In the genomic region with DNA sequence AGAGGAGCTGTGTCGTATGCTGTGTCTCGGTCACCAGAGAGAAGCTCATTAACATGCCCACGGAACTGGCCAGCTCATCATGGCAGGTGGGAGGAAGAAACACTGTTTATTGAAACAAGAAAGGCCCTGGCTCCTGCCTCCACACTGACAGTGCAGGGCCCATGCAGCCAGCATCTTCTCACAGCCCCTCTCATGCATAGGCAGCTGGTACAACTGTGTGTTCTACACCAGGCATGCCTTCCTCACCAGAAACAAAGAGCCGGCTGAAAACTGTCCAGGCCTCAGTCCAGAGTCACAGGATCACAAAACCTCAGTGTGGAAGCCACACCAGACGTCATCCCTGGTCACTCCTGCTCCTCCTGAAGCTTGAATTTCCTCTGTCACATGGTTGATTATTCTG, we compare ENCODE assay signal across 25 cellular contexts.
DNase-seq lines count a peak whose midpoint lies in the region; ATAC-seq and TF ChIP-seq lines count a peak whose summit lies in the region.
"Had no signal": no experiment of that assay in that cellular context is flagged by ENCODE, and none has a peak within 500 bp of the region (broad histone marks: within the 10 kb centered on the region; RNA-seq: fewer than 3 reads in every experiment).

No MANE protein-coding gene starts in this region.

- POLR2A ChIA-PET in HEK293T (lab: Yijun Ruan, JAX), result no interaction called here

- no peak for TF ChIP-seq CTCF in dorsolateral prefrontal cortex (IDR thresholded peaks at IDR 0.05 in 54 of 56, conservative IDR thresholded peaks at IDR 0.05 in 2 of 56; ENCODE audit: low read depth in 1 of 56, partially characterized antibody in 56 of 56)

- CTCF ChIA-PET in HEK293T (lab: Yijun Ruan, JAX), result no interaction called here

- intact Hi-C loops in dorsolateral prefrontal cortex (cut with DNase I), result no loop called here

- no peak overlapping the region for H3K4me3 ChIP-seq in dorsolateral prefrontal cortex
- H3K4me3 ChIP-seq: SJCRH30, stomach had no signal

- in situ Hi-C loops in SK-MEL-5 (cut with HindIII; ENCODE audit: low pct_unique_long_range_greater_than_20kb, low sequenced_read_pairs), result no loop called here

- peak overlapping the region in 50 of 59 donors; percentile 11 to 89 (median 72) for H3K27ac ChIP-seq in dorsolateral prefrontal cortex
- H3K27ac ChIP-seq: SJCRH30, stomach had no signal

- ATAC-seq in HG03439 (IDR thresholded peaks at IDR 0.05; ENCODE audit: unreplicated experiment), result no peak
- ATAC-seq: activated CD4-positive, CD25-positive, alpha-beta regulatory T cell treated with anti-CD3 and anti-CD28 coated beads, Interleukin-2, amount 50 U/mL, for 24 hours; activated naive CD8-positive, alpha-beta T cell treated with anti-CD3 and anti-CD28 coated beads, Interleukin-2, amount 50 U/mL, for 24 hours; left ventricle myocardium superior; natural killer cell treated with Interleukin-12 subunit alpha and Interleukin-12 subunit beta and Interleukin-15 and Interleukin-18, amount 100 ng/mL, for 72 hours; T-cell had no signal

- peak; percentile 86 for DNase-seq in SK-MEL-5 (ENCODE audit: low read depth, low spot score)
- peak in 9 of 10 donors; percentile 27 to 76 (median 63) for DNase-seq in dorsolateral prefrontal cortex
- peak; percentile 71 for DNase-seq in inferior parietal cortex (ENCODE audit: extremely low spot score)
- DNase-seq in retina, result peak; percentile 28
- DNase-seq in kidney glomerular epithelial cell (lab: John Stamatoyannopoulos, UW), result no peak
- DNase-seq in HEK293T (ENCODE audit: extremely low spot score), result no peak
- DNase-seq: activated CD4-positive, alpha-beta memory T cell treated with anti-CD3 and anti-CD28 coated beads for 36 hours; activated gamma-delta T cell; activated naive CD8-positive, alpha-beta T cell treated with anti-CD3 and anti-CD28 coated beads, Interleukin-2, amount 50 U/mL, for 24 hours; CD4-positive, CD25-positive, alpha-beta regulatory T cell; cortex of kidney; immature natural killer cell; KG1; left ventricle myocardium superior; NCI-H1436 treated with DMSO at 0.1 percent for 48 hours; NCI-H2171; NCI-H524; SJCRH30; stimulated activated CD8-positive, alpha-beta memory T cell treated with anti-CD3 and anti-CD28 coated beads, Interleukin-4, amount 100 ng/mL, for 48 hours; stomach; T-cell; trophoblast cell had no signal

- H3K27me3 ChIP-seq in dorsolateral prefrontal cortex, result no peaks in the 10 kb centered on the region
- H3K27me3 ChIP-seq: SJCRH30, stomach had no signal

TF ChIP-seq in HEK293T, 16 proteins besides CTCF, POLR2A, EP300 and RAD21:
- TF ChIP-seq L3MBTL2 (conservative IDR thresholded peaks at IDR 0.05), result no peak
- no peak for TF ChIP-seq NFRKB (IDR thresholded peaks at IDR 0.05)
- TF ChIP-seq, protein P1, sequence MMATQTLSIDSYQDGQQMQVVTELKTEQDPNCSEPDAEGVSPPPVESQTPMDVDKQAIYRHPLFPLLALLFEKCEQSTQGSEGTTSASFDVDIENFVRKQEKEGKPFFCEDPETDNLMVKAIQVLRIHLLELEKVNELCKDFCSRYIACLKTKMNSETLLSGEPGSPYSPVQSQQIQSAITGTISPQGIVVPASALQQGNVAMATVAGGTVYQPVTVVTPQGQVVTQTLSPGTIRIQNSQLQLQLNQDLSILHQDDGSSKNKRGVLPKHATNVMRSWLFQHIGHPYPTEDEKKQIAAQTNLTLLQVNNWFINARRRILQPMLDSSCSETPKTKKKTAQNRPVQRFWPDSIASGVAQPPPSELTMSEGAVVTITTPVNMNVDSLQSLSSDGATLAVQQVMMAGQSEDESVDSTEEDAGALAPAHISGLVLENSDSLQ (IDR thresholded peaks at IDR 0.05), result no peak
- TF ChIP-seq CTBP1 (IDR thresholded peaks at IDR 0.05; ENCODE audit: borderline replicate concordance), result no peak
- TF ChIP-seq FOXK2 (IDR thresholded peaks at IDR 0.05), result no peak
- no peak for TF ChIP-seq BHLHE40 (IDR thresholded peaks at IDR 0.05; ENCODE audit: borderline replicate concordance)
TF ChIP-seq in HEK293T: peak in this region for 0.

Comparison
In these comparisons a context has a peak if more than half of its experiments do, and no peak if none do; other contexts are left out.
1. DNase-seq: peak in SK-MEL-5 (single experiment), dorsolateral prefrontal cortex (9 of 10), inferior parietal cortex (single experiment) and retina (single experiment); none in kidney glomerular epithelial cell (single experiment) and HEK293T (single experiment).